In the genomic region with DNA sequence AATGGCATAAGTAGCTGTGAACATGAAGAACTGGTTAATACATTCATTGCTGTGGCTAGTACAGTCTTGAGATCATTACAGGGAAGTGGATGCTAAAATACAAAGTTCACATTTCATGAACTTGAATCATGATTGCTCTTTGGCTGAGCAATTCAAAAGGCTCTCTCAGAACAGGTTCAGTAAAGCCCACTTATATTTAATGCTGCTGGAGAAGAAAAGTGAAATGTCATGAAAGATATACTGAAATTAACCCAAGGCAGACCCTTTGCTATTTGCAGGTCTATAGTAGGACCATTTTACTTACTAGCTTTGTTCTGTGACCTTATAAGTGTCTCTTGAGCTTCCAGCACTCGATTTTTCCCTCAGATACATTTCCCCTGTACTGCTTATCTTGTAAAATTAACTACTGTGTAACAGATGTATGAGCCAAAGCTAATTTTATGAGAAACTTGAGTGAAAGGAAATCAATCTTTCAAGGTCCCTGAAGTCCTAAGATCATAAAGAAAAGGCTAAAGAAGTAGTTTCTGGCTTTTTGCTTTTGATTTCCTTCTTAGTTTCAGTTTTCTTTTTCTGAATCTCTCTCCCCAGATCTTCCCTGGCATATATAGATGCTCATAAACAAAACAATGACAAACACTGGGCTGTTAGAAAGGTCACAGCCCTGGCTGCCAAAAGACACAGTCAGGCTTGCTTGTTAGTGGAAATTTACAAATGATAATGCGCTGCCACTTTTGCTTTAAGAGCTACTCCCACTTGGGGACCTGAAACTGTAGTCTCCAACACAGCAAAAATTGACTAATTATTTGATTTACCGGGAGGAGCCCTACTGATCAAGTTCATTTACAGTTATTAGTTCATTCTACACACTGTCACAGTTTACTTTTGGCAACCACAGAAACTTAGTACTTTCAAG, we compare ENCODE assay signal across 8 cellular contexts.
DNase-seq lines count a peak whose midpoint lies in the region; ATAC-seq and TF ChIP-seq lines count a peak whose summit lies in the region.

No MANE protein-coding gene starts in this region.

- peak; percentile 9 for DNase-seq in activated naive CD4-positive, alpha-beta T cell treated with Interleukin-2 at 50 U/mL for 16 hours
- no peak for DNase-seq in activated naive CD4-positive, alpha-beta T cell treated with anti-CD3 and anti-CD28 coated beads, Interleukin-2, amount 50 U/mL, for 16 hours
- DNase-seq in fibroblast of peridontal ligament (ENCODE audit: extremely low read depth) = peak; percentile 67
- peak; percentile 34 for DNase-seq in occipital lobe (lab: John Stamatoyannopoulos, UW)
- DNase-seq in trophoblast cell = no peak
- no peak for DNase-seq in NCI-H69 (lab: John Stamatoyannopoulos, UW)

- H4K12ac ChIP-seq in trophoblast cell (ENCODE audit: low read depth, low read length) = no peak overlapping the region

- no peaks in the 10 kb centered on the region for H3K79me1 ChIP-seq in trophoblast cell (ENCODE audit: low read length)

- WGBS in trophoblast cell (ENCODE audit: extremely low coverage, insufficient coverage, insufficient read length) = no CpG with 5 or more reads among the region's 3 CpGs

- H3K14ac ChIP-seq in trophoblast cell (ENCODE audit: low read length) = no peak overlapping the region

- H3K4me2 ChIP-seq in trophoblast cell (ENCODE audit: low read length) = no peak overlapping the region

- no peak overlapping the region for H2AFZ ChIP-seq in trophoblast cell (ENCODE audit: insufficient read depth, low read length, poor library complexity)

- no peak overlapping the region for H3K23ac ChIP-seq in trophoblast cell (ENCODE audit: low read length)

- no peak overlapping the region for H3K4ac ChIP-seq in trophoblast cell (ENCODE audit: low read depth, low read length)

- H2AK5ac ChIP-seq in trophoblast cell (ENCODE audit: low read length) = no peak overlapping the region

- peak overlapping the region; percentile 40 for H3K4me3 ChIP-seq in WI38 (ENCODE audit: low read depth, low read length)
- no peak overlapping the region for H3K4me3 ChIP-seq in trophoblast cell (ENCODE audit: low read depth, low read length)

- H3K18ac ChIP-seq in trophoblast cell (ENCODE audit: low read length) = no peak overlapping the region

- H2BK120ac ChIP-seq in trophoblast cell (ENCODE audit: insufficient read depth, low read length, poor library complexity) = no peak overlapping the region

- no peak for TF ChIP-seq CTCF in WI38 (IDR thresholded peaks at IDR 0.05; ENCODE audit: low read depth, low read length)

- no peak overlapping the region for H2BK12ac ChIP-seq in trophoblast cell (ENCODE audit: low read length)

- no peaks in the 10 kb centered on the region for H3K9me3 ChIP-seq in trophoblast cell (ENCODE audit: insufficient read depth, low read depth, low read length)

- no peaks in the 10 kb centered on the region for H3K27me3 ChIP-seq in trophoblast cell (ENCODE audit: insufficient read depth, low read length)

- H2BK5ac ChIP-seq in trophoblast cell (ENCODE audit: low read depth, low read length, poor library complexity) = no peak overlapping the region

- no peak overlapping the region for H3K27ac ChIP-seq in trophoblast cell (ENCODE audit: low read depth, low read length)

- no peaks in the 10 kb centered on the region for H3K4me1 ChIP-seq in trophoblast cell (ENCODE audit: control insufficient read depth in 1 of 2, insufficient read depth in 2 of 2, low read length in 2 of 2)

- H3K9ac ChIP-seq in trophoblast cell (ENCODE audit: low read length) = no peak overlapping the region

- H3K79me2 ChIP-seq in trophoblast cell (ENCODE audit: control insufficient read depth, insufficient read depth, low read length, poor library complexity) = no peaks in the 10 kb centered on the region

- no peak overlapping the region for H4K91ac ChIP-seq in trophoblast cell (ENCODE audit: low read depth, low read length)

- peak; percentile 65 for ATAC-seq in HG03045 (IDR thresholded peaks at IDR 0.05; ENCODE audit: unreplicated experiment)

- no peaks in the 10 kb centered on the region for H3K36me3 ChIP-seq in trophoblast cell (ENCODE audit: control insufficient read depth in 1 of 2, insufficient read depth in 2 of 2, low read length in 2 of 2)

- no peak overlapping the region for H4K8ac ChIP-seq in trophoblast cell (ENCODE audit: low read depth, low read length)

Comparison
In these comparisons a context has a peak if more than half of its experiments do, and no peak if none do; other contexts are left out.
1. DNase-seq: peak in activated naive CD4-positive, alpha-beta T cell treated with Interleukin-2 at 50 U/mL for 16 hours (single experiment), fibroblast of peridontal ligament (single experiment) and occipital lobe (single experiment); none in activated naive CD4-positive, alpha-beta T cell treated with anti-CD3 and anti-CD28 coated beads, Interleukin-2, amount 50 U/mL, for 16 hours (single experiment), trophoblast cell (0 of 2) and NCI-H69 (single experiment).